ENCODE assay signal across 13 cellular contexts in genomic region chr3:167084566-167084965, GRCh38.
"Had no signal": no experiment of that assay in that cellular context is flagged by ENCODE, and none has a peak within 500 bp of the region (broad histone marks: within the 10 kb centered on the region; RNA-seq: fewer than 3 reads in every experiment).

No MANE protein-coding gene starts in this region.

- H3K4me3 Mint-ChIP-seq: activated CD8-positive, alpha-beta T cell treated with anti-CD3 and anti-CD28 coated beads for 36 hours; activated naive CD8-positive, alpha-beta T cell treated with anti-CD3 and anti-CD28 coated beads, Interleukin-2, amount 50 U/mL, for 24 hours; naive thymus-derived CD8-positive, alpha-beta T cell had no signal

- ATAC-seq: activated CD8-positive, alpha-beta T cell treated with anti-CD3 and anti-CD28 coated beads for 36 hours; activated naive CD8-positive, alpha-beta T cell treated with anti-CD3 and anti-CD28 coated beads, Interleukin-2, amount 50 U/mL, for 24 hours; gastroesophageal sphincter; mucosa of descending colon; naive thymus-derived CD8-positive, alpha-beta T cell had no signal

- H3K4me3 ChIP-seq: coronary artery, gastroesophageal sphincter, mucosa of descending colon, skin epidermis had no signal

- FAIRE-seq: urothelium cell line had no signal

- DNase-seq: activated CD4-positive, alpha-beta T cell treated with anti-CD3 and anti-CD28 coated beads for 4 hours; activated CD8-positive, alpha-beta memory T cell treated with anti-CD3 and anti-CD28 coated beads, Interleukin-2, amount 50 U/mL, for 4 hours; activated CD8-positive, alpha-beta T cell treated with anti-CD3 and anti-CD28 coated beads for 36 hours; activated naive CD8-positive, alpha-beta T cell treated with anti-CD3 and anti-CD28 coated beads, Interleukin-2, amount 50 U/mL, for 24 hours; central memory CD4-positive, alpha-beta T cell; effector CD8-positive, alpha-beta T cell; hippocampal formation; mucosa of descending colon; naive thymus-derived CD8-positive, alpha-beta T cell had no signal

- H3K27ac Mint-ChIP-seq: activated CD8-positive, alpha-beta T cell treated with anti-CD3 and anti-CD28 coated beads for 36 hours; activated naive CD8-positive, alpha-beta T cell treated with anti-CD3 and anti-CD28 coated beads, Interleukin-2, amount 50 U/mL, for 24 hours; naive thymus-derived CD8-positive, alpha-beta T cell had no signal

- H3K4me1 Mint-ChIP-seq: activated naive CD8-positive, alpha-beta T cell treated with anti-CD3 and anti-CD28 coated beads, Interleukin-2, amount 50 U/mL, for 24 hours; naive thymus-derived CD8-positive, alpha-beta T cell had no signal

- H3K27ac ChIP-seq: coronary artery, gastroesophageal sphincter, skin epidermis had no signal

- H3K27me3 Mint-ChIP-seq: activated CD8-positive, alpha-beta T cell treated with anti-CD3 and anti-CD28 coated beads for 36 hours; activated naive CD8-positive, alpha-beta T cell treated with anti-CD3 and anti-CD28 coated beads, Interleukin-2, amount 50 U/mL, for 24 hours; naive thymus-derived CD8-positive, alpha-beta T cell had no signal

- H3K4me1 ChIP-seq: gastroesophageal sphincter had no signal

- H3K36me3 Mint-ChIP-seq: naive thymus-derived CD8-positive, alpha-beta T cell had no signal

- H3K36me3 ChIP-seq: gastroesophageal sphincter had no signal

- H3K27me3 ChIP-seq: gastroesophageal sphincter had no signal

- H3K9me3 Mint-ChIP-seq: activated CD8-positive, alpha-beta T cell treated with anti-CD3 and anti-CD28 coated beads for 36 hours had no signal

- H3K9me3 ChIP-seq: gastroesophageal sphincter had no signal
